In the genomic region with DNA sequence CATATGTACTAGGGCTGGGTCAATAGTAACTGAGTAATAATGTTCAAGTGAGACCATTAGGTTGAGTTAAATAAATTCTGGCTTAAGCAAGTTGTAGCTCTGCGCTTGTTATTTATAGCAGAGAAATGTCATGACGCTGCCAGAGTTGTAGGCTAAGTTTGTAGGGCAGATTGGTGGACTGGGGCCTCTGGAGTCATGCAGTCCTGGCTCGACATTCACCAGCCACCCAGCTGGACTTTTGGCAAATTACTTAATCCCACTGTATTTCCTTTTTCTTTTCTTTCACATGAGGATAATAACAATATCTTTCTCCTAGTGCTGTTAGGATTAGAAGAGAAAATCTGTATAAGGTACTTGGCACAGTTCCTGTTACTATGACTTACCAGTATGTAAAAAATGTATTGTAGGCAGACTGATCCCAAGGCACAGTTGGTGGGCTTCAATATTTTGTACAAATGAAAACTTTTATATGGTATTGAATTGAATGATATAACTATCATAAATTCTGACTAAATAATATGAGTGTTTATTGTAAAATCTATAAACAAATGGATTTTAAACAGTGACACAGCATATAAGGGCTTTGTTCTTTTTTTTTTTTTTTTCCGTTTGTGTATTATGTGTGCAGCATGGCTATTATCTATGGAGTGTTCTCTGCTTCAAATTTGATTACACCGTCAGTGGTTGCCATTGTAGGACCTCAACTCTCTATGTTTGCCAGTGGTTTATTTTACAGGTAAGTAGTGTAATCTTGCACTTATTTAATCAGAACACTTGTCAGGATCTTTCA, we compare ENCODE assay signal across 12 cellular contexts. TPM values are rescaled to one million over a fixed set of nuclear protein-coding genes. Genes with fewer than 3 reads are reported as not detected.
A peak's percentile ranks its signal among the peaks of the same experiment; 100 is the strongest.
DNase-seq lines count a peak whose midpoint lies in the region; FAIRE-seq and TF ChIP-seq lines count a peak whose summit lies in the region.
"Had no signal": no experiment of that assay in that cellular context is flagged by ENCODE, and none has a peak within 500 bp of the region (broad histone marks: within the 10 kb centered on the region; RNA-seq: fewer than 3 reads in every experiment).

No MANE protein-coding gene starts in this region.

- H3K4me3 ChIP-seq in A673 (ENCODE audit: low read depth, low read length, poor library complexity, severe bottlenecking) (peak overlapping the region; percentile 7), Loucy (ENCODE audit: low read length, poor library complexity, severe bottlenecking) (peak overlapping the region; percentile 7), coronary artery (no peak overlapping the region), neural cell (ENCODE audit: low read length) (peak overlapping the region; percentile 93), kidney (ENCODE audit: low read length in 2 of 2) (no peak overlapping the region)
- H3K4me3 ChIP-seq: GM12878 had no signal

- H3K4me1 ChIP-seq in A673 (ENCODE audit: insufficient read depth, low read length, poor library complexity, severe bottlenecking) (peaks cover 10% of the 10 kb centered on the region), Loucy (ENCODE audit: insufficient read depth, low read length, poor library complexity, severe bottlenecking) (peaks cover 33% of the 10 kb centered on the region), kidney (ENCODE audit: control insufficient read depth in 1 of 2, insufficient read depth in 1 of 2, low read depth in 1 of 2, low read length in 2 of 2) (peaks cover 10 to 15% of the 10 kb centered on the region in 2 donors)

- no peaks in the 10 kb centered on the region for H3F3A ChIP-seq in Loucy (ENCODE audit: low read depth)
- H3F3A ChIP-seq in neural cell (ENCODE audit: insufficient read depth, low read length, poor library complexity, severe bottlenecking), result no peaks in the 10 kb centered on the region

- H3K9ac ChIP-seq in Loucy (ENCODE audit: low read depth, low read length, poor library complexity, severe bottlenecking), result no peak overlapping the region
- H3K9ac ChIP-seq in neural cell (ENCODE audit: low read length), result no peak overlapping the region
- no peak overlapping the region for H3K9ac ChIP-seq in kidney (ENCODE audit: low read length in 2 of 2)

- TF ChIP-seq RAD21 in neural cell (conservative IDR thresholded peaks at IDR 0.05), result no peak

- peaks cover 22% of the 10 kb centered on the region for H4K20me1 ChIP-seq in Loucy (ENCODE audit: insufficient read depth, low read length, poor library complexity, severe bottlenecking)
- H4K20me1 ChIP-seq in neural cell (ENCODE audit: insufficient read depth), result peaks cover 3% of the 10 kb centered on the region

- no peaks in the 10 kb centered on the region for H3K9me2 ChIP-seq in Loucy (replicated peaks; ENCODE audit: low read depth, low read length)
- H3K9me2 ChIP-seq in neural cell (ENCODE audit: insufficient read depth, low read length), result no peaks in the 10 kb centered on the region

- CTCF ChIA-PET in A673 (lab: Charles Lee), result no interaction called here

- peak overlapping the region; percentile 65 for H3K27ac ChIP-seq in A673 (ENCODE audit: low read depth, low read length, poor library complexity, severe bottlenecking)
- peak overlapping the region; percentile 64 to 68 for H3K27ac ChIP-seq in coronary artery
- H3K27ac ChIP-seq in neural cell (ENCODE audit: low read length), result no peak overlapping the region
- H3K27ac ChIP-seq in kidney (ENCODE audit: low read depth in 2 of 2, low read length in 2 of 2), result no peak overlapping the region

- intact Hi-C loops in A673 (cut with micrococcal nuclease; ENCODE audit: unreplicated experiment) (no loop called here), kidney (cut with DNase I) (no loop called here)

- no peak for TF ChIP-seq CTCF in A673 (conservative IDR thresholded peaks at IDR 0.05; ENCODE audit: low read depth, low read length)
- TF ChIP-seq CTCF in Loucy (conservative IDR thresholded peaks at IDR 0.05; ENCODE audit: low read length), result no peak
- no peak for TF ChIP-seq CTCF in coronary artery (IDR thresholded peaks at IDR 0.05)
- TF ChIP-seq CTCF in neural cell (IDR thresholded peaks at IDR 0.05; ENCODE audit: poor library complexity, severe bottlenecking), result no peak
- TF ChIP-seq CTCF in kidney (IDR thresholded peaks at IDR 0.05; ENCODE audit: borderline replicate concordance, extremely low read depth, insufficient read depth), result no peak

- TF ChIP-seq EP300 in neural cell (conservative IDR thresholded peaks at IDR 0.05; ENCODE audit: poor library complexity, severe bottlenecking), result no peak

- peaks cover 49% of the 10 kb centered on the region for H3K79me2 ChIP-seq in Loucy (ENCODE audit: insufficient read depth, low read length)
- H3K79me2 ChIP-seq in neural cell (replicated peaks; ENCODE audit: insufficient read depth, low read length), result peaks cover 22% of the 10 kb centered on the region

- DNase-seq in A673 (ENCODE audit: low spot score) (no peak), coronary artery (ENCODE audit: low spot score) (no peak), NCI-H345 (lab: John Stamatoyannopoulos, UW) (no peak), HCEC 1CT (no peak), kidney (no peak)
- DNase-seq in activated T-cell treated with anti-CD3 and anti-CD28 coated beads, Interleukin-2, amount 50 U/mL, for 48 hours, result no peak
- DNase-seq: cortex of kidney; stimulated activated CD8-positive, alpha-beta memory T cell treated with anti-CD3 and anti-CD28 coated beads, Interleukin-4, amount 100 ng/mL, for 48 hours had no signal

- H3K9me3 ChIP-seq in A673 (ENCODE audit: low read depth, low read length, poor library complexity, severe bottlenecking), result no peaks in the 10 kb centered on the region
- no peaks in the 10 kb centered on the region for H3K9me3 ChIP-seq in Loucy (ENCODE audit: insufficient read depth, low read depth, low read length)
- H3K9me3 ChIP-seq in neural cell (ENCODE audit: low read length), result no peaks in the 10 kb centered on the region
- no peaks in the 10 kb centered on the region for H3K9me3 ChIP-seq in kidney (ENCODE audit: control insufficient read depth in 1 of 2, low read length in 2 of 2)

- BruUV-seq in A673 (replicated peaks; lab: Mats Ljungman, UMichigan), result no TSS peak

- H3K27me3 ChIP-seq in A673 (replicated peaks; ENCODE audit: insufficient read depth, low read depth, low read length, poor library complexity), result no peaks in the 10 kb centered on the region
- H3K27me3 ChIP-seq in Loucy (ENCODE audit: insufficient read depth, low read length, poor library complexity, severe bottlenecking), result peaks cover 16% of the 10 kb centered on the region
- no peaks in the 10 kb centered on the region for H3K27me3 ChIP-seq in neural cell (ENCODE audit: insufficient read depth, low read depth, low read length)

- FAIRE-seq in kidney (lab: Jason Lieb, UNC), result no peak
- FAIRE-seq: frontal cortex, GM12878 had no signal

- H3K4me2 ChIP-seq in Loucy (ENCODE audit: low read depth, low read length, poor library complexity, severe bottlenecking) (peak overlapping the region; percentile 35), neural cell (ENCODE audit: low read length) (no peak overlapping the region)

- H3K36me3 ChIP-seq in A673 (ENCODE audit: insufficient read depth, low read length, poor library complexity, severe bottlenecking) (peaks cover 28% of the 10 kb centered on the region), Loucy (ENCODE audit: insufficient read depth, low read length) (peaks cover 28% of the 10 kb centered on the region), neural cell (ENCODE audit: insufficient read depth, low read length) (peaks cover 24% of the 10 kb centered on the region), kidney (ENCODE audit: control insufficient read depth in 1 of 2, insufficient read depth in 2 of 2, low read length in 2 of 2) (peaks cover 14 to 25% of the 10 kb centered on the region in 2 donors)

- POLR2A ChIA-PET in A673 (lab: Charles Lee; ENCODE audit: low non-redundant PET), result interaction anchor here (0.5 kb wide), 1 partner anchor 1335 kb away, joined by 6 read pairs; a partner anchor contains a TSS

- H2AFZ ChIP-seq in Loucy (ENCODE audit: low read length) (no peak overlapping the region), neural cell (ENCODE audit: low read depth, low read length) (no peak overlapping the region)

TF ChIP-seq in neural cell, 6 proteins besides CTCF, POLR2A, EP300 and RAD21 (continues in another document):
- TF ChIP-seq POLR2AphosphoS5 (IDR thresholded peaks at IDR 0.05) (no peak), EZH2 (IDR thresholded peaks at IDR 0.05; ENCODE audit: borderline replicate concordance, insufficient read depth, low read length, poor library complexity, severe bottlenecking) (no peak), MXI1 (conservative IDR thresholded peaks at IDR 0.05; ENCODE audit: poor library complexity, severe bottlenecking) (no peak)

RNA-seq across cellular contexts. Expression of a gene that starts 2.6 kb away (rescaled TPM):
- total RNA-seq in A673 (2021), result 37.4 and 38.8 TPM in 2 replicates
- polyA plus RNA-seq in neural cell, result 36.1 and 43.1 TPM in 2 replicates
- 56.6 and 67.4 TPM in 2 replicates for polyA minus RNA-seq in neural cell
- 22.6 TPM for total RNA-seq in kidney
- 12.5 TPM for polyA plus RNA-seq in kidney (ENCODE audit: insufficient read depth, low read depth, low replicate concordance)

RNA-seq across cellular contexts. Expression of a gene that starts 3.4 kb away (rescaled TPM):
- total RNA-seq in A673 (2021), result 406 and 440 TPM in 2 replicates
- 350 and 355 TPM in 2 replicates for polyA plus RNA-seq in neural cell
- polyA minus RNA-seq in neural cell, result 135 and 143 TPM in 2 replicates
- total RNA-seq in kidney, result 155 TPM
- 129 TPM for polyA plus RNA-seq in kidney (ENCODE audit: insufficient read depth, low read depth, low replicate concordance)

RNA-seq across cellular contexts. Expression of a gene that starts 13.9 kb away (rescaled TPM):
- 42.4 and 46.0 TPM in 2 replicates for total RNA-seq in A673 (2021)
- polyA plus RNA-seq in neural cell, result 53.3 and 59.8 TPM in 2 replicates
- polyA minus RNA-seq in neural cell, result 21.7 and 26.0 TPM in 2 replicates
- 38.2 TPM for total RNA-seq in kidney
- 53.0 TPM for polyA plus RNA-seq in kidney (ENCODE audit: insufficient read depth, low read depth, low replicate concordance)

RNA-seq across cellular contexts. Expression of a gene that starts 14.1 kb away (rescaled TPM):
- 66.9 and 77.6 TPM in 2 replicates for total RNA-seq in A673 (2021)
- 21.7 and 37.6 TPM in 2 replicates for polyA plus RNA-seq in neural cell
- 23.3 and 23.4 TPM in 2 replicates for polyA minus RNA-seq in neural cell
- total RNA-seq in kidney, result 23.6 TPM
- polyA plus RNA-seq in kidney (ENCODE audit: insufficient read depth, low read depth, low replicate concordance), result 34.3 TPM

RNA-seq across cellular contexts. Expression of a gene that starts 29.8 kb away (rescaled TPM):
- total RNA-seq in A673 (2021) (61.5 and 62.8 TPM in 2 replicates), kidney (130 TPM)
- polyA plus RNA-seq in neural cell (137 and 143 TPM in 2 replicates), kidney (ENCODE audit: insufficient read depth, low read depth, low replicate concordance) (72.4 TPM)
- 109 and 114 TPM in 2 replicates for polyA minus RNA-seq in neural cell

Comparison
In these comparisons a context has a peak if more than half of its experiments do, and no peak if none do; other contexts are left out.
1. H3K27ac ChIP-seq: peak in A673 (single experiment) and coronary artery (2 of 2); none in neural cell (single experiment) and kidney (0 of 2).
2. H3K4me3 ChIP-seq: peak in A673 (single experiment), Loucy (single experiment) and neural cell (single experiment); none in coronary artery (single experiment) and kidney (0 of 2).